In the genomic region with DNA sequence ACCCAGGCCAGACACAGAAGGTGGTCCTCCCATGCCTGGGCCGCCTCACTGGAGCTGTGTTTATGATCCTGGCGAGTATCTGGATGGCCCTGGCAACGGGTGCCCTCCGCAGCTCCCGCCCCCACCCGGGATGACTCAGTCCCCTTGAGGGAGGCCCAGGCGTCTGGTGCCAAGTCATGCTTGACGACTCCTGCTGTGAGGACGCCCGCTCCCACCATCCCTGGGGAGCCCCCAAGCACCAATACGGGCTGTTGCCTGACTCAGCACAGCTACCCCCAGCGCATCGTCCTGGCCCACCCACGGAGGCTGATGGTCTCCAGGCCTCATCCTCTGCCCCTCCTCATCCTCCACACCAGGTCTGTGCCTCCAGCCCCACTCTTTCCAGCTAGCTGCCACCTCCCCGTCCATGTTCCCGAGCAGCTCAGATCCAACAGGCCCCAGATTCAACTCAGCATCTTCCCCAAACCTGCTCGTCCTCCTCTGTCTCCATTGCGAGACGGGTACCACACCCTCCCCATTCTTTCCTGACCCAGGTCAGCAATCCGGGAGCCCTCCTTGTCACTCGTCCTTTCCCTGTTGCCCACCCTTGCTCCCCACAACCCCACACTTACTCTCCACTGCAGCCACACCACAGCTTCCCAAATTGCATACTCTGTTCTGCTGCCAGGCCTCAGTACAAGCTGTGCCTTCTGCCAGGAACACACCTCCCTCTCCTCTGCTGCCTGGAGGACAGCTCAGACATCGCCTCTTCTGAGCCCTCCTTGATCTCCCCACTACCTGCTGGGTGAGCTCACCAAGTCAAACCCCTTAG, we compare ENCODE assay signal across 8 cellular contexts. TPM values are rescaled to one million over a fixed set of nuclear protein-coding genes. Genes with fewer than 3 reads are reported as not detected.
DNase-seq lines count a peak whose midpoint lies in the region; ATAC-seq and TF ChIP-seq lines count a peak whose summit lies in the region.

No MANE protein-coding gene starts in this region.

- peak overlapping the region; percentile 87 for H3K4ac ChIP-seq in IMR-90 (ENCODE audit: low read depth, low read length)

- no peaks in the 10 kb centered on the region for H3K36me3 ChIP-seq in CD4-positive, CD25-positive, alpha-beta regulatory T cell (ENCODE audit: control insufficient read depth, insufficient read depth, low read length)
- no peaks in the 10 kb centered on the region for H3K36me3 ChIP-seq in IMR-90 (ENCODE audit: control insufficient read depth, insufficient read depth, low read length)
- H3K36me3 ChIP-seq in heart right ventricle: peaks cover 0 to 1% (median 0%) of the 10 kb centered on the region in 9 donors

- intact Hi-C loops in IMR-90 (cut with micrococcal nuclease) (no loop called here), heart right ventricle (cut with DNase I) (no loop called here)

- POLR2A ChIA-PET in IMR-90 (lab: Charles Lee; ENCODE audit: unreplicated experiment): no interaction called here

- TF ChIP-seq RAD21 in IMR-90 (IDR thresholded peaks at IDR 0.05; ENCODE audit: low read length): no peak

- TF ChIP-seq CTCF in IMR-90 (conservative IDR thresholded peaks at IDR 0.05; ENCODE audit: low read depth, low read length): no peak
- no peak for TF ChIP-seq CTCF in heart right ventricle (IDR thresholded peaks at IDR 0.05)

- peak overlapping the region; percentile 36 for H3K4me2 ChIP-seq in IMR-90 (ENCODE audit: low read depth, low read length)

- H3K4me3 ChIP-seq in CD4-positive, CD25-positive, alpha-beta regulatory T cell (ENCODE audit: low read depth, low read length): no peak overlapping the region
- H3K4me3 ChIP-seq in IMR-90 (ENCODE audit: insufficient read depth, low read depth, low read length) (no peak overlapping the region), heart right ventricle (no peak overlapping the region)

- H2BK5ac ChIP-seq in IMR-90 (ENCODE audit: low read depth, low read length, poor library complexity, severe bottlenecking): peak overlapping the region; percentile 97

- no TSS peak for BruUV-seq in IMR-90 (replicated peaks; lab: Mats Ljungman, UMichigan)

- in situ Hi-C loops in IMR-90 (cut with MboI; ENCODE audit: low sequenced_read_pairs): no loop called here

- H4K91ac ChIP-seq in IMR-90 (ENCODE audit: insufficient read depth, low read depth, low read length): peak overlapping the region; percentile 91

- ATAC-seq in CD4-positive, CD25-positive, alpha-beta regulatory T cell (ENCODE audit: low read depth in 2 of 2): no peak
- ATAC-seq in IMR-90 (ENCODE audit: low read depth) (peak; percentile 7), heart right ventricle (peak in 4 of 8 donors; percentile 7 to 29 (median 16)), GM21360 (IDR thresholded peaks at IDR 0.05; ENCODE audit: unreplicated experiment) (no peak), GM21447 (IDR thresholded peaks at IDR 0.05; ENCODE audit: unreplicated experiment) (no peak), HG03460 (IDR thresholded peaks at IDR 0.05; ENCODE audit: unreplicated experiment) (no peak)

- no peaks in the 10 kb centered on the region for H3K9me3 Mint-ChIP-seq in CD4-positive, CD25-positive, alpha-beta regulatory T cell

- peak overlapping the region; percentile 65 for H4K5ac ChIP-seq in IMR-90 (ENCODE audit: low read depth, low read length)

- H3K9ac ChIP-seq in IMR-90 (ENCODE audit: low read depth, low read length): peak overlapping the region; percentile 7; the same call in 1 of the 2 replicates

- peak overlapping the region; percentile 73 to 100 for H4K8ac ChIP-seq in IMR-90 (ENCODE audit: low read depth in 2 of 2, low read length in 2 of 2)

- H2BK20ac ChIP-seq in IMR-90 (ENCODE audit: low read depth, low read length): peak overlapping the region; percentile 8

- H3K9me3 ChIP-seq in CD4-positive, CD25-positive, alpha-beta regulatory T cell (ENCODE audit: control insufficient read depth in 2 of 2, low read length in 2 of 2): no peaks in the 10 kb centered on the region
- H3K9me3 ChIP-seq in IMR-90 (ENCODE audit: control insufficient read depth, insufficient read depth, low read length) (no peaks in the 10 kb centered on the region), heart right ventricle (no peaks in the 10 kb centered on the region)

- no peak for DNase-seq in CD4-positive, CD25-positive, alpha-beta regulatory T cell
- peak; percentile 91 for DNase-seq in IMR-90
- DNase-seq in activated T-cell treated with anti-CD3 and anti-CD28 coated beads for 48 hours (ENCODE audit: low read depth): peak; percentile 40
- peak; percentile 62 to 72 for DNase-seq in heart right ventricle
- peak; percentile 24 for DNase-seq in stimulated activated CD4-positive, alpha-beta T cell treated with anti-CD3 and anti-CD28 coated beads, Interleukin-2, amount 100 ng/mL, for 4 hours (ENCODE audit: low read depth)

- TF ChIP-seq POLR2A in IMR-90 (IDR thresholded peaks at IDR 0.05; ENCODE audit: low read depth, low read length): peak; percentile 64

- no peaks in the 10 kb centered on the region for H3K27me3 ChIP-seq in CD4-positive, CD25-positive, alpha-beta regulatory T cell (ENCODE audit: control insufficient read depth, insufficient read depth, low read length)
- H3K27me3 ChIP-seq in IMR-90 (ENCODE audit: control insufficient read depth, insufficient read depth, low read length) (no peaks in the 10 kb centered on the region), heart right ventricle (no peaks in the 10 kb centered on the region)

- 51% methylated on average over 12 of the region's 22 CpGs; no CpG with 5 or more reads in 1 of the 2 experiments for WGBS in IMR-90 (ENCODE audit: extremely low coverage in 2 of 2, insufficient read length in 1 of 2), 2 experiments
- WGBS in heart right ventricle, 2 donors: 65 to 78% methylated on average over 22 of the region's 22 CpGs

- peak overlapping the region in 1 of 3 donors; percentile 83 for H3K27ac Mint-ChIP-seq in CD4-positive, CD25-positive, alpha-beta regulatory T cell

- peaks cover 4% of the 10 kb centered on the region for H3K27me3 Mint-ChIP-seq in CD4-positive, CD25-positive, alpha-beta regulatory T cell

- peak overlapping the region; percentile 59 for H3K18ac ChIP-seq in IMR-90 (ENCODE audit: low read depth, low read length)

- peaks cover 0 to 50% (median 37%) of the 10 kb centered on the region in 4 donors for H3K4me1 Mint-ChIP-seq in CD4-positive, CD25-positive, alpha-beta regulatory T cell

- CTCF ChIA-PET in IMR-90 (lab: Yijun Ruan, JAX): interaction anchor here (0.6 to 1.7 kb wide), 3 partner anchors 17 to 153 kb away, joined by 5 to 7 read pairs (median 5); partner anchors contain the start of gene NCBP3

- dilution Hi-C loops in IMR-90 (cut with HindIII; ENCODE audit: low sequenced_read_pairs, unreplicated experiment): no loop called here

- peak overlapping the region; percentile 99 for H2AK9ac ChIP-seq in IMR-90 (replicated peaks; ENCODE audit: low read depth, low read length, poor library complexity)

- H3K14ac ChIP-seq in IMR-90 (replicated peaks; ENCODE audit: low read depth, low read length): peak overlapping the region; percentile 59; the same call in 1 of the 2 replicates

- no peaks in the 10 kb centered on the region for H3K36me3 Mint-ChIP-seq in CD4-positive, CD25-positive, alpha-beta regulatory T cell

- peaks cover 28% of the 10 kb centered on the region for H3K9me1 ChIP-seq in IMR-90 (ENCODE audit: insufficient read depth, low read length)

- H3K4me3 Mint-ChIP-seq in CD4-positive, CD25-positive, alpha-beta regulatory T cell: peak overlapping the region in 3 of 4 donors; percentile 21 to 47 (median 35)

- H2AFZ ChIP-seq in IMR-90 (replicated peaks; ENCODE audit: low read length, poor library complexity): peak overlapping the region; percentile 87

- no peak overlapping the region for H3K56ac ChIP-seq in IMR-90 (ENCODE audit: extremely low read depth, insufficient read depth, low read length)

- H4K20me1 ChIP-seq in IMR-90 (ENCODE audit: insufficient read depth, low read length): peaks cover 6% of the 10 kb centered on the region; the same call in 1 of the 2 replicates

- H3K23ac ChIP-seq in IMR-90 (ENCODE audit: low read depth, low read length): peak overlapping the region; percentile 39; the same call in 1 of the 2 replicates

- peak overlapping the region; percentile 100; the same call in 2 of the 3 replicates for H2BK15ac ChIP-seq in IMR-90 (ENCODE audit: low read depth, low read length)

- peak overlapping the region; percentile 85 for H2BK120ac ChIP-seq in IMR-90 (ENCODE audit: low read depth, low read length)

- peak overlapping the region; percentile 100 for H2AK5ac ChIP-seq in IMR-90 (ENCODE audit: low read depth, low read length)

- H3K79me1 ChIP-seq in IMR-90 (ENCODE audit: low read depth in 1 of 2, low read length in 2 of 2): peaks cover 14 to 56% of the 10 kb centered on the region in 2 experiments; a peak in 3 of 4 replicates

- H3K27ac ChIP-seq in CD4-positive, CD25-positive, alpha-beta regulatory T cell (ENCODE audit: insufficient read depth, low read length, poor library complexity, severe bottlenecking): no peak overlapping the region
- H3K27ac ChIP-seq in IMR-90 (ENCODE audit: insufficient read depth, low read length): peak overlapping the region; percentile 40
- H3K27ac ChIP-seq in heart right ventricle: peak overlapping the region in 7 of 10 donors; percentile 30 to 88 (median 62)

- H3K4me1 ChIP-seq in CD4-positive, CD25-positive, alpha-beta regulatory T cell (ENCODE audit: control insufficient read depth, insufficient read depth, low read length, poor library complexity, severe bottlenecking): peaks cover 42% of the 10 kb centered on the region
- H3K4me1 ChIP-seq in IMR-90 (ENCODE audit: control insufficient read depth, insufficient read depth, low read length) (peaks cover 50% of the 10 kb centered on the region), heart right ventricle (peaks cover 27 to 93% (median 82%) of the 10 kb centered on the region in 9 donors)

RNA-seq across cellular contexts. Expression of gene CAMKK1, which starts 2.6 kb away (rescaled TPM):
- 3.2 TPM for total RNA-seq in CD4-positive, CD25-positive, alpha-beta regulatory T cell
- under 1 TPM; 0.09 to 0.96 (median 0.72) TPM for polyA plus RNA-seq in CD4-positive, CD25-positive, alpha-beta regulatory T cell
- 4.1 and 4.2 TPM in 2 replicates for total RNA-seq in IMR-90 (2012; rRNA removed)
- 7.7 and 8.2 TPM in 2 replicates for polyA plus RNA-seq in IMR-90 (2012; rRNA removed)
- polyA plus RNA-seq in IMR-90 (2012; cell fraction: cytosol; rRNA removed): 4.6 and 6.1 TPM in 2 replicates
- 18.8 and 32.0 TPM in 2 replicates for polyA plus RNA-seq in IMR-90 (2012; cell fraction: nucleus; rRNA removed; ENCODE audit: low replicate concordance)
- 1 to 10 TPM; 1.8 to 5.7 (median 3.7) TPM for total RNA-seq in heart right ventricle
- polyA plus RNA-seq in heart right ventricle: 1 to 10 TPM; 2.6 to 2.8 TPM

RNA-seq across cellular contexts. Expression of gene P2RX1, which starts 26.0 kb away (rescaled TPM):
- total RNA-seq in CD4-positive, CD25-positive, alpha-beta regulatory T cell: 2.3 TPM
- not detected for polyA plus RNA-seq in CD4-positive, CD25-positive, alpha-beta regulatory T cell
- not detected in 2 replicates for total RNA-seq in IMR-90 (2012; rRNA removed)
- not detected in 2 replicates for polyA plus RNA-seq in IMR-90 (2012; rRNA removed)
- polyA plus RNA-seq in IMR-90 (2012; cell fraction: cytosol; rRNA removed): not detected in 2 replicates
- 0.09 and 0.10 TPM in 2 replicates for polyA plus RNA-seq in IMR-90 (2012; cell fraction: nucleus; rRNA removed; ENCODE audit: low replicate concordance)
- 1 to 10 TPM in 4 of 10 donors, under 1 TPM in 6; 0.27 to 2.6 (median 0.49) TPM for total RNA-seq in heart right ventricle
- polyA plus RNA-seq in heart right ventricle: under 1 TPM; 0.37 to 0.99 TPM

RNA-seq across cellular contexts. Expression of gene NCBP3, which starts 44.2 kb away (rescaled TPM):
- 46.0 TPM for total RNA-seq in CD4-positive, CD25-positive, alpha-beta regulatory T cell
- 10 to 100 TPM; 10.5 to 15.7 (median 12.2) TPM for polyA plus RNA-seq in CD4-positive, CD25-positive, alpha-beta regulatory T cell
- total RNA-seq in IMR-90 (2012; rRNA removed) (10.8 and 15.6 TPM in 2 replicates), heart right ventricle (10 to 100 TPM; 14.6 to 30.9 (median 23.1) TPM)
- polyA plus RNA-seq in IMR-90 (2012; rRNA removed) (13.5 and 21.0 TPM in 2 replicates), heart right ventricle (10 to 100 TPM in 1 of 2 donors, 1 to 10 TPM in 1; 7.3 to 20.0 TPM)
- polyA plus RNA-seq in IMR-90 (2012; cell fraction: cytosol; rRNA removed): 2.5 and 4.0 TPM in 2 replicates
- polyA plus RNA-seq in IMR-90 (2012; cell fraction: nucleus; rRNA removed; ENCODE audit: low replicate concordance): 10.1 and 46.4 TPM in 2 replicates

Comparison
In these comparisons a context has a peak if more than half of its experiments do, and no peak if none do; other contexts are left out.
1. DNase-seq: peak in IMR-90 (single experiment), activated T-cell treated with anti-CD3 and anti-CD28 coated beads for 48 hours (single experiment), heart right ventricle (2 of 2) and stimulated activated CD4-positive, alpha-beta T cell treated with anti-CD3 and anti-CD28 coated beads, Interleukin-2, amount 100 ng/mL, for 4 hours (single experiment); none in CD4-positive, CD25-positive, alpha-beta regulatory T cell (0 of 3).